ENCODE assay signal across 8 cellular contexts in genomic region chr7:55367283-55367840, GRCh38. TPM values are rescaled to one million over a fixed set of nuclear protein-coding genes. Genes with fewer than 3 reads are reported as not detected.
DNase-seq lines count a peak whose midpoint lies in the region; ATAC-seq and TF ChIP-seq lines count a peak whose summit lies in the region.

No MANE protein-coding gene starts in this region.

- H3K9me3 ChIP-seq in mucosa of stomach (ENCODE audit: control insufficient read depth, low read length), result no peaks in the 10 kb centered on the region

- CTCF ChIA-PET in MCF 10A (lab: Yijun Ruan, JAX), result interaction anchor here (1.1 kb wide), 1 partner anchor 705 kb away, joined by 3 read pairs; no protein-coding TSS in a partner anchor

- peak overlapping the region; percentile 85 for H3K9ac ChIP-seq in mucosa of stomach (ENCODE audit: low read length)

- peaks cover 7% of the 10 kb centered on the region for H3K4me1 ChIP-seq in mucosa of stomach (ENCODE audit: control insufficient read depth, insufficient read depth, low read length)

- DNase-seq in stimulated activated naive CD8-positive, alpha-beta T cell treated with anti-CD3 and anti-CD28 coated beads, Interleukin-15, Interleukin-2, amounts not matched to agents 100 U/mL and 50 U/mL, for 24 hours, result no peak
- no peak for DNase-seq in MCF 10A (ENCODE audit: unreplicated experiment)
- DNase-seq in NCI-H524 (lab: John Stamatoyannopoulos, UW), result no peak
- no peak for DNase-seq in NCI-H2107 (lab: John Stamatoyannopoulos, UW)
- DNase-seq in SKM-1 treated with dmso at 0.1 percent for 144 hours (lab: John Stamatoyannopoulos, UW; ENCODE audit: unreplicated experiment), result no peak

- no TSS peak for BruUV-seq in MCF 10A (replicated peaks; lab: Mats Ljungman, UMichigan)

- peak overlapping the region; percentile 98 for H3K4me3 ChIP-seq in mucosa of stomach (ENCODE audit: low read length)

- no peak for TF ChIP-seq CTCF in MCF 10A (IDR thresholded peaks at IDR 0.05; ENCODE audit: unreplicated experiment)

- H3K36me3 ChIP-seq in mucosa of stomach (ENCODE audit: control insufficient read depth, insufficient read depth, low read length), result no peaks in the 10 kb centered on the region

- intact Hi-C loops in MCF 10A (cut with micrococcal nuclease), result loop anchor here (5.0 kb wide), 1 partner anchor 595 kb away; no protein-coding TSS in a partner anchor

- H3K4me1 Mint-ChIP-seq in stimulated activated naive CD8-positive, alpha-beta T cell treated with anti-CD3 and anti-CD28 coated beads, Interleukin-15, Interleukin-2, amounts not matched to agents 100 ng/mL and 50 ng/mL, for 24 hours (ENCODE audit: low read depth), result peaks cover 8% of the 10 kb centered on the region
- peaks cover 6% of the 10 kb centered on the region for H3K4me1 Mint-ChIP-seq in MCF 10A (ENCODE audit: insufficient read depth, unreplicated experiment)

- H3K9me3 Mint-ChIP-seq in stimulated activated naive CD8-positive, alpha-beta T cell treated with anti-CD3 and anti-CD28 coated beads, Interleukin-15, Interleukin-2, amounts not matched to agents 100 ng/mL and 50 ng/mL, for 24 hours, result no peaks in the 10 kb centered on the region
- no peaks in the 10 kb centered on the region for H3K9me3 Mint-ChIP-seq in MCF 10A (ENCODE audit: unreplicated experiment)

- ATAC-seq in stimulated activated naive CD8-positive, alpha-beta T cell treated with anti-CD3 and anti-CD28 coated beads, Interleukin-15, Interleukin-2, amounts not matched to agents 100 U/mL and 50 U/mL, for 24 hours, result no peak
- no peak for ATAC-seq in GM21825 (IDR thresholded peaks at IDR 0.05; ENCODE audit: unreplicated experiment)

- H3K27ac Mint-ChIP-seq in stimulated activated naive CD8-positive, alpha-beta T cell treated with anti-CD3 and anti-CD28 coated beads, Interleukin-15, Interleukin-2, amounts not matched to agents 100 ng/mL and 50 ng/mL, for 24 hours, result peak overlapping the region; percentile 95
- peak overlapping the region; percentile 100 for H3K27ac Mint-ChIP-seq in MCF 10A (ENCODE audit: low read depth, unreplicated experiment)

- POLR2A ChIA-PET in MCF 10A (lab: Yijun Ruan, JAX), result interaction anchor here (0.7 to 3.9 kb wide), 10 partner anchors 8 to 739 kb away, joined by 3 to 57 read pairs (median 9); partner anchors contain the start of genes CHCHD2 and SEC61G

- peaks cover 6% of the 10 kb centered on the region for H3K36me3 Mint-ChIP-seq in stimulated activated naive CD8-positive, alpha-beta T cell treated with anti-CD3 and anti-CD28 coated beads, Interleukin-15, Interleukin-2, amounts not matched to agents 100 ng/mL and 50 ng/mL, for 24 hours (ENCODE audit: low read depth)
- H3K36me3 Mint-ChIP-seq in MCF 10A (ENCODE audit: insufficient read depth, unreplicated experiment), result peaks cover 17% of the 10 kb centered on the region

- H3K27me3 ChIP-seq in mucosa of stomach (ENCODE audit: control insufficient read depth, insufficient read depth, low read length), result no peaks in the 10 kb centered on the region

- no peaks in the 10 kb centered on the region for H3K27me3 Mint-ChIP-seq in stimulated activated naive CD8-positive, alpha-beta T cell treated with anti-CD3 and anti-CD28 coated beads, Interleukin-15, Interleukin-2, amounts not matched to agents 100 ng/mL and 50 ng/mL, for 24 hours
- H3K27me3 Mint-ChIP-seq in MCF 10A (ENCODE audit: insufficient read depth, unreplicated experiment), result no peaks in the 10 kb centered on the region

- H3K4me3 Mint-ChIP-seq in stimulated activated naive CD8-positive, alpha-beta T cell treated with anti-CD3 and anti-CD28 coated beads, Interleukin-15, Interleukin-2, amounts not matched to agents 100 ng/mL and 50 ng/mL, for 24 hours, result peak overlapping the region; percentile 98
- peak overlapping the region; percentile 92 for H3K4me3 Mint-ChIP-seq in MCF 10A (ENCODE audit: unreplicated experiment)

RNA-seq across cellular contexts. Expression of gene LANCL2, which starts 2.2 kb away (rescaled TPM):
- total RNA-seq in MCF 10A (2022), result 9.6 and 14.3 TPM in 2 replicates
